ENCODE assay signal across 30 cellular contexts in the genomic region with DNA sequence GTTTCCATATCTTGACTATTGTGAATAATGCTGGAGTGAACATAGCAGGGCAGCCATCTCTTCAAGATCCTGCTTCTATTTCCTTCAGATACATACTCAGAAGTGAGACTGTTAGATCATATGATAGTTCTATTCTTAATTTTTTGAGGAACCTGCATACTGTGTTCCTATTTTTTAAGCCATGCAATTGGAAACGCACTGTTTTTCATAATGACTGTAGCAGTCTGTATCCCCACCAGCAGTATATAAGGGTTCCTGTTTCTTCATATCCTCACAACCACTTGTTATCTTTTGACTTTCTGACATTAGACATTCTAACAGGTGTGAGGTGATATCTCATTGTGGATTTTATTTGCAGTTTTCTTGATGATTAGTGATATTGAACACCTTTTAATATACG. TPM values are rescaled to one million over a fixed set of nuclear protein-coding genes. Genes with fewer than 3 reads are reported as not detected.
DNase-seq lines count a peak whose midpoint lies in the region; ATAC-seq, FAIRE-seq and TF ChIP-seq lines count a peak whose summit lies in the region.
"Had no signal": no experiment of that assay in that cellular context is flagged by ENCODE, and none has a peak within 500 bp of the region (broad histone marks: within the 10 kb centered on the region; RNA-seq: fewer than 3 reads in every experiment).

No MANE protein-coding gene starts in this region.

- peaks cover 42% of the 10 kb centered on the region for H3K4me1 Mint-ChIP-seq in CD14-positive monocyte

- DNase-seq in SKM-1 treated with dmso at 0.1 percent for 144 hours (lab: John Stamatoyannopoulos, UW; ENCODE audit: unreplicated experiment) = peak; percentile 17
- DNase-seq in SKM-1 (lab: John Stamatoyannopoulos, UW; ENCODE audit: unreplicated experiment) = no peak
- DNase-seq in CD14-positive monocyte (ENCODE audit: low spot score) = no peak
- DNase-seq in NOMO-1 (lab: John Stamatoyannopoulos, UW; ENCODE audit: unreplicated experiment in 2 of 2) = peak; percentile 23 to 64
- DNase-seq in GM12878 (ENCODE audit: low read depth, low spot score) = no peak
- DNase-seq in DMS79 treated with DMSO at 0.1 percent for 48 hours (lab: John Stamatoyannopoulos, UW) = no peak
- DNase-seq in SW480 (ENCODE audit: low spot score) = no peak
- DNase-seq in COR-L47 (lab: John Stamatoyannopoulos, UW) = no peak
- DNase-seq: activated naive CD4-positive, alpha-beta T cell; activated T-cell treated with anti-CD3 and anti-CD28 coated beads, Interleukin-2, amount 50 U/mL, for 4 hours; CD4-positive, alpha-beta memory T cell; central memory CD4-positive, alpha-beta T cell; cortex of kidney; EL; glutamatergic neuron; left colon; mesenchymal stem cell; MM.1S; NCI-H1436; NCI-H2081; NCI-H526; stimulated activated CD4-positive, alpha-beta T cell treated with anti-CD3 and anti-CD28 coated beads, Interleukin-1b, Interleukin-23, amount 100 ng/mL, for 48 hours; stomach; T-helper 2 cell had no signal

- no peaks in the 10 kb centered on the region for H4K20me1 ChIP-seq in GM12878 (ENCODE audit: control insufficient read depth, insufficient read depth)

- H3K9me3 ChIP-seq in GM12878 (replicated peaks; ENCODE audit: control insufficient read depth, insufficient read depth, low read length) = peaks cover 2% of the 10 kb centered on the region; the same call in 2 of the 3 replicates
- H3K9me3 ChIP-seq: vagina had no signal

- SMC1A ChIA-PET in GM12878 (lab: Charles Lee; ENCODE audit: uncharacterized antibody, unreplicated experiment) = interaction anchor here (1.2 to 3.2 kb wide), 3 partner anchors 20 to 45 kb away, joined by 3 to 13 read pairs (median 4); a partner anchor contains a TSS

- peaks cover 0 to 14% (median 8%) of the 10 kb centered on the region in 7 donors for H3K9me3 Mint-ChIP-seq in CD14-positive monocyte

- no peak overlapping the region for H3K4me3 ChIP-seq in GM12878
- H3K4me3 ChIP-seq: neural progenitor cell, SJSA1, stomach, vagina had no signal

- H3K79me2 ChIP-seq in GM12878 (ENCODE audit: control insufficient read depth, insufficient read depth, low read length) = peaks cover 7% of the 10 kb centered on the region
- H3K79me2 ChIP-seq: parathyroid adenoma had no signal

- intact Hi-C loops in CD14-positive monocyte (cut with micrococcal nuclease) (no loop called here), GM12878 (cut with micrococcal nuclease; ENCODE audit: unreplicated experiment) (loop anchor here (5.0 kb wide), 1 partner anchor 152 kb away; a partner anchor contains a TSS)

- H3K27ac Mint-ChIP-seq in CD14-positive monocyte = peak overlapping the region; percentile 51 to 95 (median 81)
- H3K27ac Mint-ChIP-seq: neural progenitor cell had no signal

- no peak overlapping the region for H3K9ac ChIP-seq in GM12878 (ENCODE audit: control insufficient read depth, insufficient read depth, low read length)
- H3K9ac ChIP-seq: KMS-11, neural progenitor cell, parathyroid adenoma had no signal

- no peak for TF ChIP-seq EP300 in GM12878 (IDR thresholded peaks at IDR 0.05; ENCODE audit: borderline replicate concordance in 1 of 2, control insufficient read depth in 1 of 2, low read depth in 2 of 2, low read length in 2 of 2)

- H3K4me3 Mint-ChIP-seq in CD14-positive monocyte = no peak overlapping the region
- H3K4me3 Mint-ChIP-seq: activated T-cell treated with anti-CD3 and anti-CD28 coated beads, Interleukin-2, amount 50 U/mL, for 4 hours; CD4-positive, alpha-beta memory T cell; neural progenitor cell had no signal

- in situ Hi-C loops in GM12878 (cut with MboI) = no loop called here

- H3K36me3 ChIP-seq in GM12878 (ENCODE audit: control insufficient read depth in 2 of 2, insufficient read depth in 2 of 2, low read length in 1 of 2) = no peaks in the 10 kb centered on the region
- H3K36me3 ChIP-seq: neural progenitor cell, SJSA1, stomach, vagina had no signal

- RAD21 ChIA-PET in GM12878 (lab: Charles Lee; ENCODE audit: unreplicated experiment) = interaction anchor here (1.1 kb wide), 1 partner anchor 16 kb away, joined by 5 read pairs; a partner anchor contains a TSS

- peak overlapping the region; percentile 11; the same call in 1 of the 2 replicates for H2AFZ ChIP-seq in GM12878 (ENCODE audit: control insufficient read depth, low read depth, low read length)
- H2AFZ ChIP-seq: neural progenitor cell, parathyroid adenoma had no signal

- POLR2A ChIA-PET in GM12878 (lab: Charles Lee) = interaction anchor here (0.9 to 1.6 kb wide), 5 partner anchors 16 to 305 kb away, joined by 3 to 7 read pairs (median 3); a partner anchor contains a TSS

- no TSS peak for BruUV-seq in GM12878 (replicated peaks; lab: Mats Ljungman, UMichigan)

- peaks cover 0 to 2% (median 0%) of the 10 kb centered on the region in 3 donors for H3K27me3 Mint-ChIP-seq in CD14-positive monocyte (ENCODE audit: low read depth in 3 of 3)
- H3K27me3 Mint-ChIP-seq: CD4-positive, alpha-beta memory T cell had no signal

- peaks cover 0 to 3% of the 10 kb centered on the region in 2 donors for H3K36me3 Mint-ChIP-seq in CD14-positive monocyte
- H3K36me3 Mint-ChIP-seq: neural progenitor cell had no signal

- no peak for TF ChIP-seq POLR2A in GM12878 (IDR thresholded peaks at IDR 0.05; ENCODE audit: low read depth, low read length)

- peak; percentile 7 for FAIRE-seq in GM12878 (lab: Jason Lieb, UNC)

- peak; percentile 10 for ATAC-seq in GM12878
- ATAC-seq: activated T-cell treated with anti-CD3 and anti-CD28 coated beads, Interleukin-2, amount 50 U/mL, for 4 hours; left colon had no signal

- TF ChIP-seq CTCF in CD14-positive monocyte (IDR thresholded peaks at IDR 0.05) (no peak), GM12878 (IDR thresholded peaks at IDR 0.05 in 2 of 3, conservative IDR thresholded peaks at IDR 0.05 in 1 of 3; ENCODE audit: control insufficient read depth in 2 of 3, extremely low read depth in 1 of 3, insufficient read depth in 1 of 3, low read depth in 3 of 3, low read length in 3 of 3) (no peak)

- CTCF ChIA-PET in GM12878 (lab: Yijun Ruan, JAX) = interaction anchor here (1.1 to 2.1 kb wide), 3 partner anchors 16 to 82 kb away, joined by 4 to 11 read pairs (median 4); a partner anchor contains a TSS

- peak overlapping the region; percentile 49 for H3K27ac ChIP-seq in GM12878 (ENCODE audit: control insufficient read depth, insufficient read depth)
- H3K27ac ChIP-seq: KMS-11, neural progenitor cell, parathyroid adenoma, SJSA1, stomach, vagina had no signal

- peak overlapping the region; percentile 47; the same call in 1 of the 2 replicates for H3K4me2 ChIP-seq in GM12878 (ENCODE audit: control insufficient read depth, insufficient read depth)
- H3K4me2 ChIP-seq: KMS-11, neural progenitor cell had no signal

- no peaks in the 10 kb centered on the region for H3K27me3 ChIP-seq in GM12878 (replicated peaks in 1 of 2; ENCODE audit: control insufficient read depth in 2 of 2, insufficient read depth in 2 of 2, low read length in 1 of 2)
- H3K27me3 ChIP-seq: neural progenitor cell, SJSA1, stomach, vagina had no signal

- peaks cover 25% of the 10 kb centered on the region for H3K4me1 ChIP-seq in GM12878 (ENCODE audit: control insufficient read depth, insufficient read depth, low read length)
- H3K4me1 ChIP-seq: parathyroid adenoma, SJSA1 had no signal

- TF ChIP-seq RAD21 in GM12878 (IDR thresholded peaks at IDR 0.05; ENCODE audit: insufficient read depth, low read depth, low read length) = no peak

- 2% methylated on average over 2 of the region's 2 CpGs for WGBS in GM12878 (ENCODE audit: insufficient coverage, insufficient replicate concordance, low lambda C conversion rate, missing lambda C conversion rate)

TF ChIP-seq in GM12878, 131 proteins besides CTCF, POLR2A, EP300 and RAD21 (continues in another document):
- no peak for TF ChIP-seq ZBED1 (IDR thresholded peaks at IDR 0.05; ENCODE audit: borderline replicate concordance)
- TF ChIP-seq POLR2AphosphoS2 (IDR thresholded peaks at IDR 0.05; ENCODE audit: low read depth, low read length) = no peak
- TF ChIP-seq IKZF1 (conservative IDR thresholded peaks at IDR 0.05) = peak; percentile 52
- no peak for TF ChIP-seq YY1 (IDR thresholded peaks at IDR 0.05; ENCODE audit: low read depth, low read length)

RNA-seq across cellular contexts. Expression of a gene that starts 15.5 kb away (rescaled TPM):
- not detected for polyA plus RNA-seq in CD14-positive monocyte
- total RNA-seq in GM12878 (2013; cell fraction: nucleolus; rRNA removed) = 2.2 and 2.9 TPM in 2 replicates
- 0.85 and 0.98 TPM in 2 replicates for total RNA-seq in GM12878 (2014; rRNA removed)
- 0.09 and 0.31 TPM in 2 replicates for total RNA-seq in GM12878 (2014; rRNA removed; fragmentation: Illumina TruSeq; extraction: Trizol)
- 0.44 and 0.72 TPM in 2 replicates for total RNA-seq in GM12878 (2021)
- 0.16 TPM for polyA plus RNA-seq in GM12878 (2011; ENCODE audit: low read depth)
- polyA plus RNA-seq in GM12878 (2011; rRNA removed) = 4.4 and 6.3 TPM in 2 replicates
- 6.6 and 7.9 TPM in 2 replicates for polyA plus RNA-seq in GM12878 (2011; cell fraction: cytosol; rRNA removed)
- 7.3 and 12.0 TPM in 2 replicates for polyA plus RNA-seq in GM12878 (2011; cell fraction: nucleus; rRNA removed)
- 0.42 and 0.72 TPM in 2 replicates for polyA plus RNA-seq in GM12878 (2012)
- polyA plus RNA-seq in GM12878 (2014; fragmentation: Illumina TruSeq; extraction: Trizol) = 0.10 TPM in 1 of 2 replicates, not detected in the other
- under 1 TPM; 0.03 to 0.07 TPM for polyA plus RNA-seq in GM12878 (2014; fragmentation: Nextera tagmentation; extraction: Ambion mirVana)
- polyA plus RNA-seq in GM12878 (2014; rRNA removed) = 0.39 and 0.51 TPM in 2 replicates
- polyA plus RNA-seq in GM12878 (2016; fragmentation: Nextera tagmentation; extraction: Ambion mirVana) = under 1 TPM; 0.55 to 0.79 TPM
- 1.9 and 2.2 TPM in 2 replicates for polyA minus RNA-seq in GM12878 (2011; rRNA and poly(A)+ RNA removed)
- 0.52 and 1.2 TPM in 2 replicates for polyA minus RNA-seq in GM12878 (2011; cell fraction: cytosol; rRNA and poly(A)+ RNA removed)
- 0.96 and 1.3 TPM in 2 replicates for polyA minus RNA-seq in GM12878 (2011; cell fraction: nucleus; rRNA and poly(A)+ RNA removed)
- total RNA-seq: fibroblast of villous mesenchyme, SJSA1 had no signal
- polyA plus RNA-seq: CD4-positive, alpha-beta memory T cell had no signal

RNA-seq across cellular contexts. Expression of a gene that starts 46.9 kb away (rescaled TPM):
- polyA plus RNA-seq in CD14-positive monocyte (10 to 100 TPM; 27.8 to 37.7 TPM), GM12878 (2011; rRNA removed) (13.3 and 28.5 TPM in 2 replicates), GM12878 (2014; fragmentation: Illumina TruSeq; extraction: Trizol) (3.1 and 18.1 TPM in 2 replicates), GM12878 (2014; fragmentation: Nextera tagmentation; extraction: Ambion mirVana) (1 to 10 TPM in 1 of 2 experiments, under 1 TPM in 1; 0.76 to 3.8 TPM), GM12878 (2014; rRNA removed) (79.3 and 83.3 TPM in 2 replicates), GM12878 (2016; fragmentation: Nextera tagmentation; extraction: Ambion mirVana) (10 to 100 TPM; 76.2 to 87.1 TPM)
- 85.2 and 91.3 TPM in 2 replicates for total RNA-seq in GM12878 (2013; cell fraction: nucleolus; rRNA removed)
- total RNA-seq in GM12878 (2014; rRNA removed) (46.2 and 46.8 TPM in 2 replicates), GM12878 (2014; rRNA removed; fragmentation: Illumina TruSeq; extraction: Trizol) (22.2 and 25.3 TPM in 2 replicates), GM12878 (2021) (82.7 and 87.9 TPM in 2 replicates)
- polyA plus RNA-seq in GM12878 (2011; ENCODE audit: low read depth) = 16.0 TPM
- 39.3 and 54.4 TPM in 2 replicates for polyA plus RNA-seq in GM12878 (2011; cell fraction: cytosol; rRNA removed)
- 160 and 161 TPM in 2 replicates for polyA plus RNA-seq in GM12878 (2011; cell fraction: nucleus; rRNA removed)
- polyA plus RNA-seq in GM12878 (2012) = 47.3 and 50.2 TPM in 2 replicates
- polyA minus RNA-seq in GM12878 (2011; rRNA and poly(A)+ RNA removed) = 12.7 and 34.9 TPM in 2 replicates
- 26.1 and 28.5 TPM in 2 replicates for polyA minus RNA-seq in GM12878 (2011; cell fraction: cytosol; rRNA and poly(A)+ RNA removed)
- polyA minus RNA-seq in GM12878 (2011; cell fraction: nucleus; rRNA and poly(A)+ RNA removed) = 22.6 and 34.3 TPM in 2 replicates

Comparison
In these comparisons a context has a peak if more than half of its experiments do, and no peak if none do; other contexts are left out.
1. DNase-seq: peak in SKM-1 treated with dmso at 0.1 percent for 144 hours (single experiment) and NOMO-1 (2 of 2); none in SKM-1 (single experiment), CD14-positive monocyte (single experiment), GM12878 (single experiment), DMS79 treated with DMSO at 0.1 percent for 48 hours (single experiment), SW480 (single experiment) and COR-L47 (single experiment).